Comparison of ENCODE assay signal across 8 cellular contexts in genomic region chr1:192531037-192531703, GRCh38. TPM values are rescaled to one million over a fixed set of nuclear protein-coding genes. Genes with fewer than 3 reads are reported as not detected.
A peak's percentile ranks its signal among the peaks of the same experiment; 100 is the strongest.
DNase-seq lines count a peak whose midpoint lies in the region; ATAC-seq, FAIRE-seq and TF ChIP-seq lines count a peak whose summit lies in the region.
"Not testable (repeated sequence)": the region's sequence is repeated elsewhere in the genome, so short reads cannot be mapped to it uniquely, and the experiment has no call there.

No MANE protein-coding gene starts in this region.

- H3K9me3 ChIP-seq in hepatocyte (ENCODE audit: low read depth) = not testable (repeated sequence)

- WGBS in hepatocyte (ENCODE audit: low lambda C conversion rate, missing lambda C conversion rate) = 51% methylated on average over 6 of the region's 6 CpGs

- ATAC-seq in GM18517 (IDR thresholded peaks at IDR 0.05; ENCODE audit: unreplicated experiment) (peak; percentile 42), HG02870 (IDR thresholded peaks at IDR 0.05; ENCODE audit: unreplicated experiment) (peak; percentile 49)

- TF ChIP-seq CTCF in hepatocyte (IDR thresholded peaks at IDR 0.05; ENCODE audit: poor library complexity); retinal pigment epithelial cell (conservative IDR thresholded peaks at IDR 0.05; ENCODE audit: low read depth, low read length): not testable (repeated sequence)

- H3K4me3 ChIP-seq in hepatocyte; retinal pigment epithelial cell (ENCODE audit: low read length): not testable (repeated sequence)

- H3K27ac ChIP-seq in hepatocyte = peak overlapping the region; percentile 54

- H3K27me3 ChIP-seq in hepatocyte = not testable (repeated sequence)

- H3K9me2 ChIP-seq in hepatocyte (replicated peaks; ENCODE audit: insufficient read depth) = not testable (repeated sequence)

- not testable (repeated sequence) for H3K36me3 ChIP-seq in hepatocyte (replicated peaks; ENCODE audit: insufficient read depth, low read depth)

- H3K4me1 ChIP-seq in hepatocyte (ENCODE audit: insufficient read depth) = peaks cover 10% of the 10 kb centered on the region

- DNase-seq in NCI-H460 (ENCODE audit: extremely low read depth, low read depth) (peak; percentile 33), brain pericyte (ENCODE audit: low read depth, low spot score) (peak; percentile 59), hepatocyte (ENCODE audit: low spot score) (peak; percentile 69), retinal pigment epithelial cell (ENCODE audit: low read depth) (peak; percentile 84), urothelium cell line (ENCODE audit: low spot score) (peak; percentile 83)
- peak; percentile 43 for DNase-seq in activated CD4-positive, alpha-beta T cell treated with anti-CD3 and anti-CD28 coated beads, Interleukin-2, amount 50 U/mL, for 1 hour

- not testable (repeated sequence) for H4K20me1 ChIP-seq in hepatocyte (ENCODE audit: insufficient read depth, poor library complexity, severe bottlenecking)

- not testable (repeated sequence) for H3K4me2 ChIP-seq in hepatocyte

- not testable (repeated sequence) for H3K79me2 ChIP-seq in hepatocyte

- FAIRE-seq in urothelium cell line (lab: Jason Lieb, UNC) = not testable (repeated sequence)

- not testable (repeated sequence) for H2AFZ ChIP-seq in hepatocyte

RNA-seq across cellular contexts. Expression of gene RGS1, which starts 44.4 kb away (rescaled TPM):
- total RNA-seq in NCI-H460 (2014; rRNA removed; shearing (Covaris generic)) = not detected in 2 replicates
- polyA plus RNA-seq in NCI-H460 (2014; cell fraction: nucleus; rRNA removed) = not detected in 2 replicates
- 4.8 and 9.8 TPM in 2 replicates for total RNA-seq in hepatocyte
- polyA plus RNA-seq in hepatocyte = 4.0 and 5.6 TPM in 2 replicates

Comparison
In these comparisons a context has a peak if more than half of its experiments do, and no peak if none do; other contexts are left out.
1. DNase-seq: peak in every context shown above with its lines; median percentile 84 in retinal pigment epithelial cell; 83 in urothelium cell line; 69 in hepatocyte; 59 in brain pericyte; 43 in activated CD4-positive, alpha-beta T cell treated with anti-CD3 and anti-CD28 coated beads, Interleukin-2, amount 50 U/mL, for 1 hour; 33 in NCI-H460.